ENCODE assay signal across 13 cellular contexts in the genomic region with DNA sequence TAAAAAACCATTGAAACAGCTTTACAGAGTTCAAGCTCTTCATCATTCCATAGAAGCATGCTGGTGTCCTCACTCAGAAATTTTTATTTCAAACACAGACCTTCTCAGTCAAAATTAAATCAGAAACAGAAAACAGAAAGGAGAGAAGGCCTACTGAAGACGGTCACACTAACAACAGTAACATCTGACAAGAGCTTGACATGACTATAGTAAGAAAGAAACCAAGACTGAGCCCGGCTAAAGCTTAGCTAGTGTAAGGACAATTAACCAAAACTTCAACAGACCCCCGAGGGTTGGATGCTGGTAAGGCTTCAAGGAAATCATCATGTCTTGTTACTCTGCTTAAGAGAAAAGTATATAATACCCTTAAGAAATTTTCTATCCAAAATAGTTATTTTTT. TPM values are rescaled to one million over a fixed set of nuclear protein-coding genes. Genes with fewer than 3 reads are reported as not detected.
A peak's percentile ranks its signal among the peaks of the same experiment; 100 is the strongest.
DNase-seq lines count a peak whose midpoint lies in the region; ATAC-seq and TF ChIP-seq lines count a peak whose summit lies in the region.
"Had no signal": no experiment of that assay in that cellular context is flagged by ENCODE, and none has a peak within 500 bp of the region (broad histone marks: within the 10 kb centered on the region; RNA-seq: fewer than 3 reads in every experiment).

No MANE protein-coding gene starts in this region.

- peaks cover 0 to 87% (median 32%) of the 10 kb centered on the region in 12 donors for H3K4me1 ChIP-seq in heart left ventricle

- peaks cover 65% of the 10 kb centered on the region for H3K36me3 Mint-ChIP-seq in activated B cell treated with CpG ODN at 0.5 μM for 24 hours (ENCODE audit: low read depth)
- H3K36me3 Mint-ChIP-seq: activated CD4-positive, alpha-beta memory T cell treated with anti-CD3 and anti-CD28 coated beads for 36 hours had no signal

- 73 to 86% (median 79%) methylated on average over 3 of the region's 3 CpGs for WGBS in heart left ventricle, 4 donors

- no peaks in the 10 kb centered on the region for H3K9me3 ChIP-seq in heart left ventricle
- H3K9me3 ChIP-seq: BLaER1 treated with 17β-estradiol and CSF1 and Interleukin-3, amounts not matched to agents 10 nM and 100 nM had no signal

- H3K27me3 Mint-ChIP-seq in activated B cell treated with CpG ODN at 0.5 μM for 24 hours = no peaks in the 10 kb centered on the region
- H3K27me3 Mint-ChIP-seq: activated CD4-positive, alpha-beta memory T cell treated with anti-CD3 and anti-CD28 coated beads for 36 hours had no signal

- POLR2A ChIA-PET in activated B cell treated with CpG ODN at 0.5 μM for 24 hours (lab: Charles Lee) = no interaction called here

- H3K9me3 Mint-ChIP-seq in activated B cell treated with CpG ODN at 0.5 μM for 24 hours = no peaks in the 10 kb centered on the region
- H3K9me3 Mint-ChIP-seq: activated CD4-positive, alpha-beta memory T cell treated with anti-CD3 and anti-CD28 coated beads for 36 hours had no signal

- H3K4me1 Mint-ChIP-seq in activated B cell treated with CpG ODN at 0.5 μM for 24 hours = peaks cover 83% of the 10 kb centered on the region

- no peak for TF ChIP-seq POLR2A in heart left ventricle (IDR thresholded peaks at IDR 0.05)

- no peak overlapping the region for H3K4me3 ChIP-seq in heart left ventricle
- H3K4me3 ChIP-seq: BLaER1 treated with 17β-estradiol and CSF1 and Interleukin-3, amounts not matched to agents 10 nM and 100 nM had no signal

- peaks cover 0 to 3% (median 0%) of the 10 kb centered on the region in 9 donors for H3K36me3 ChIP-seq in heart left ventricle

- CTCF ChIA-PET in activated B cell treated with CpG ODN at 0.5 μM for 24 hours (lab: Charles Lee) = no interaction called here

- no peak for TF ChIP-seq CTCF in GM13976 (IDR thresholded peaks at IDR 0.05; ENCODE audit: borderline replicate concordance, control extremely low read depth, extremely low read depth, insufficient read depth, missing control alignments)
- no peak for TF ChIP-seq CTCF in activated B cell treated with CpG ODN at 0.5 μM for 24 hours (IDR thresholded peaks at IDR 0.05)
- no peak for TF ChIP-seq CTCF in heart left ventricle (IDR thresholded peaks at IDR 0.05)

- ATAC-seq in GM19438 (IDR thresholded peaks at IDR 0.05; ENCODE audit: low read depth, unreplicated experiment) (peak; percentile 53), HG02938 (IDR thresholded peaks at IDR 0.05; ENCODE audit: unreplicated experiment) (peak; percentile 62), activated B cell treated with CpG ODN at 0.5 μM for 24 hours (ENCODE audit: low read depth) (no peak), heart left ventricle (no peak)

- H3K27ac Mint-ChIP-seq in activated B cell treated with CpG ODN at 0.5 μM for 24 hours = peak overlapping the region; percentile 59

- H3K4me3 Mint-ChIP-seq in activated B cell treated with CpG ODN at 0.5 μM for 24 hours = no peak overlapping the region
- H3K4me3 Mint-ChIP-seq: activated CD4-positive, alpha-beta memory T cell treated with anti-CD3 and anti-CD28 coated beads for 36 hours had no signal

- DNase-seq in GM13976 (ENCODE audit: low spot score) (peak; percentile 55), activated B cell treated with CpG ODN at 0.5 μM for 24 hours (no peak), SHP77 treated with DMSO at 0.1 percent for 48 hours (lab: John Stamatoyannopoulos, UW) (no peak), heart left ventricle (no peak), NCI-H2196 (lab: John Stamatoyannopoulos, UW; ENCODE audit: unreplicated experiment) (no peak)
- no peak for DNase-seq in stimulated activated CD4-positive, alpha-beta T cell treated with anti-CD3 and anti-CD28 coated beads, Interleukin-2, amount 100 ng/mL, for 48 hours
- DNase-seq: activated CD4-positive, alpha-beta memory T cell treated with anti-CD3 and anti-CD28 coated beads for 36 hours; amygdala; NCI-H2029 treated with DMSO at 0.1 percent for 48 hours; stimulated activated CD4-positive, alpha-beta T cell treated with anti-CD3 and anti-CD28 coated beads, Interleukin-2, amount 100 ng/mL, for 24 hours had no signal

- no peaks in the 10 kb centered on the region for H3K27me3 ChIP-seq in heart left ventricle
- H3K27me3 ChIP-seq: BLaER1 treated with 17β-estradiol and CSF1 and Interleukin-3, amounts not matched to agents 10 nM and 100 nM had no signal

- intact Hi-C loops in activated B cell treated with CpG ODN at 0.5 μM for 24 hours (cut with micrococcal nuclease) (loop anchor here (2.0 to 5.0 kb wide), 2 partner anchors 14 to 34 kb away; no protein-coding TSS in a partner anchor), heart left ventricle (cut with DNase I) (no loop called here)

- H3K27ac ChIP-seq in heart left ventricle = no peak overlapping the region
- H3K27ac ChIP-seq: BLaER1 treated with 17β-estradiol and CSF1 and Interleukin-3, amounts not matched to agents 10 nM and 100 nM had no signal

- in situ Hi-C loops in GM13976 (cut with MboI; ENCODE audit: low sequenced_read_pairs, unreplicated experiment) = no loop called here

RNA-seq across cellular contexts. Expression of a gene that starts 38.6 kb away (rescaled TPM):
- 130 and 137 TPM in 2 replicates for total RNA-seq in activated B cell treated with CpG ODN at 0.5 μM for 24 hours
- total RNA-seq in heart left ventricle = 100 to 1,000 TPM in 2 of 9 donors, 10 to 100 TPM in 7; 58.7 to 130 (median 90.4) TPM
- polyA plus RNA-seq in heart left ventricle = 100 to 1,000 TPM in 1 of 2 donors, 10 to 100 TPM in 1; 22.1 to 115 TPM

Comparison
In these comparisons a context has a peak if more than half of its experiments do, and no peak if none do; other contexts are left out.
1. ATAC-seq: peak in GM19438 (single experiment) and HG02938 (single experiment); none in activated B cell treated with CpG ODN at 0.5 μM for 24 hours (single experiment) and heart left ventricle (0 of 4).